In genomic region chr5:172348733-172349132, GRCh38 we compare ENCODE assay signal across 3 cellular contexts.
DNase-seq lines count a peak whose midpoint lies in the region; ATAC-seq and TF ChIP-seq lines count a peak whose summit lies in the region.
"Not testable (repeated sequence)": the region's sequence is repeated elsewhere in the genome, so short reads cannot be mapped to it uniquely, and the experiment has no call there.

No MANE protein-coding gene starts in this region.

- peaks cover 45% of the 10 kb centered on the region for H3K4me1 Mint-ChIP-seq in Caco-2 (ENCODE audit: low read depth, unreplicated experiment)
- H3K4me1 Mint-ChIP-seq in WTC11: not testable (repeated sequence)

- not testable (repeated sequence) for DNase-seq in Caco-2; WTC11 (ENCODE audit: low spot score)

- H3K36me3 ChIP-seq in Caco-2 (ENCODE audit: control insufficient read depth, insufficient read depth, low read length): not testable (repeated sequence)
- H3K36me3 ChIP-seq in HEK293 (ENCODE audit: control insufficient read depth in 2 of 2, insufficient read depth in 1 of 2, low read length in 2 of 2): peaks cover 0 to 41% of the 10 kb centered on the region in 2 experiments; a peak in 1 of 3 replicates

- H3K4me1 ChIP-seq in Caco-2: peaks cover 44% of the 10 kb centered on the region
- H3K4me1 ChIP-seq in HEK293 (ENCODE audit: control insufficient read depth, insufficient read depth, low read length): not testable (repeated sequence)

- not testable (repeated sequence) for H3K36me3 Mint-ChIP-seq in Caco-2 (ENCODE audit: insufficient read depth, unreplicated experiment)
- peaks cover 57% of the 10 kb centered on the region for H3K36me3 Mint-ChIP-seq in WTC11

- not testable (repeated sequence) for H3K4me3 ChIP-seq in Caco-2 (ENCODE audit: low read depth, low read length); HEK293 (ENCODE audit: low read depth, low read length)

- not testable (repeated sequence) for BruUV-seq in Caco-2 (replicated peaks; lab: Mats Ljungman, UMichigan)

- H3K4me3 Mint-ChIP-seq in Caco-2 (ENCODE audit: unreplicated experiment); WTC11: not testable (repeated sequence)

- ATAC-seq in WTC11: not testable (repeated sequence)

- H3K9me3 Mint-ChIP-seq in Caco-2 (ENCODE audit: unreplicated experiment); WTC11: not testable (repeated sequence)

- intact Hi-C loops in Caco-2 (cut with micrococcal nuclease; ENCODE audit: unreplicated experiment): loop anchor here (1.0 kb wide), 2 partner anchors 33 to 35 kb away; no protein-coding TSS in a partner anchor

- TF ChIP-seq CTCF in Caco-2 (IDR thresholded peaks at IDR 0.05; ENCODE audit: insufficient read depth in 1 of 2, low read depth in 1 of 2, low read length in 1 of 2, severe bottlenecking in 1 of 2, unreplicated experiment in 1 of 2); HEK293 (tag by site-specific recombination; IDR thresholded peaks at IDR 0.05); WTC11 (IDR thresholded peaks at IDR 0.05): not testable (repeated sequence)

- POLR2A ChIA-PET in Caco-2 (lab: Charles Lee); HEK293 (lab: Yijun Ruan, JAX); WTC11 (lab: Charles Lee): not testable (repeated sequence)

- H3K9me3 ChIP-seq in Caco-2; HEK293 (ENCODE audit: control insufficient read depth, insufficient read depth, low read depth, low read length): not testable (repeated sequence)

- CTCF ChIA-PET in Caco-2 (lab: Charles Lee) (interaction anchor here (1.0 kb wide), 1 partner anchor 15 kb away, joined by 5 read pairs; no protein-coding TSS in a partner anchor), HEK293 (lab: Yijun Ruan, JAX) (interaction anchor here (1.3 kb wide), 1 partner anchor 15 kb away, joined by 3 read pairs; no protein-coding TSS in a partner anchor)
- CTCF ChIA-PET in WTC11 (lab: Charles Lee): not testable (repeated sequence)

- H3K27me3 ChIP-seq in Caco-2 (replicated peaks; ENCODE audit: control insufficient read depth, insufficient read depth, low read length): not testable (repeated sequence)

- not testable (repeated sequence) for H3K27me3 Mint-ChIP-seq in Caco-2 (ENCODE audit: insufficient read depth, unreplicated experiment); WTC11 (ENCODE audit: low read depth)

- peak overlapping the region; percentile 90 for H3K27ac Mint-ChIP-seq in Caco-2 (ENCODE audit: unreplicated experiment)
- not testable (repeated sequence) for H3K27ac Mint-ChIP-seq in WTC11

- not testable (repeated sequence) for H3K27ac ChIP-seq in HEK293 (ENCODE audit: extremely low read depth, low read depth, low read length)

TF ChIP-seq in HEK293, 187 proteins besides CTCF, POLR2A, EP300 and RAD21:
- peak; percentile 82 for TF ChIP-seq ZNF121 (tag by site-specific recombination; IDR thresholded peaks at IDR 0.05)

TF ChIP-seq in WTC11, 78 proteins besides CTCF, POLR2A, EP300 and RAD21:
- TF ChIP-seq ZNF121 (CRISPR knock-in tag; IDR thresholded peaks at IDR 0.05): peak; percentile 64; the same call in 1 of the 2 replicates
